In genomic region chr10:118758449-118758848, GRCh38 we compare ENCODE assay signal across 33 cellular contexts.
"Had no signal": no experiment of that assay in that cellular context is flagged by ENCODE, and none has a peak within 500 bp of the region (broad histone marks: within the 10 kb centered on the region; RNA-seq: fewer than 3 reads in every experiment).

No MANE protein-coding gene starts in this region.

- H3K4me1 ChIP-seq: breast epithelium had no signal

- FAIRE-seq: astrocyte, TTC549 had no signal

- H3K4me3 ChIP-seq: adrenal gland, body of pancreas, breast epithelium had no signal

- H3K36me3 ChIP-seq: adrenal gland, brain microvascular endothelial cell, breast epithelium had no signal

- H3K9me3 ChIP-seq: adrenal gland, body of pancreas, breast epithelium had no signal

- ATAC-seq: activated CD8-positive, alpha-beta T cell treated with anti-CD3 and anti-CD28 coated beads for 36 hours; activated naive CD4-positive, alpha-beta T cell treated with anti-CD3 and anti-CD28 coated beads, Interleukin-2, amount 50 U/mL, for 72 hours; activated T-cell treated with anti-CD3 and anti-CD28 coated beads, Interleukin-2, amount 50 U/mL, for 4 hours; activated T-cell treated with anti-CD3 and anti-CD28 coated beads, Interleukin-2, amount 50 U/mL, for 72 hours; activated T-helper 17 cell treated with anti-CD3 and anti-CD28 coated beads, Interleukin-2, amount 50 U/mL, for 72 hours; body of pancreas had no signal

- H3K27me3 ChIP-seq: adrenal gland, body of pancreas, brain microvascular endothelial cell, breast epithelium had no signal

- DNase-seq: activated B cell treated with CpG ODN at 0.5 μM for 24 hours; activated CD4-positive, alpha-beta memory T cell treated with anti-CD3 and anti-CD28 coated beads for 36 hours; activated CD4-positive, alpha-beta T cell treated with anti-CD3 and anti-CD28 coated beads for 4 hours; activated CD4-positive, alpha-beta T cell treated with anti-CD3 and anti-CD28 coated beads, Interleukin-2, amount 10 ng/mL, durations not matched to agents 24 days and 14 days; activated CD4-positive, alpha-beta T cell treated with anti-CD3 and anti-CD28 coated beads, Interleukin-2, amount 50 U/mL, for 1 hour; activated CD4-positive, alpha-beta T cell treated with anti-CD3 and anti-CD28 coated beads, Interleukin-2, amount 50 U/mL, for 4 hours; activated CD4-positive, CD25-positive, alpha-beta regulatory T cell treated with anti-CD3 and anti-CD28 coated beads, Interleukin-2, amount 50 U/mL, for 72 hours; activated CD8-positive, alpha-beta memory T cell treated with anti-CD3 and anti-CD28 coated beads, Interleukin-2, amount 50 U/mL, for 4 hours; activated CD8-positive, alpha-beta T cell treated with anti-CD3 and anti-CD28 coated beads for 36 hours; activated effector memory CD4-positive, alpha-beta T cell treated with anti-CD3 and anti-CD28 coated beads, Interleukin-2, amount 50 U/mL, for 16 hours; activated gamma-delta T cell treated with Interleukin-2 at 50 U/mL for 16 hours; activated naive CD4-positive, alpha-beta T cell; activated naive CD4-positive, alpha-beta T cell treated with anti-CD3 and anti-CD28 coated beads for 36 hours; activated naive CD4-positive, alpha-beta T cell treated with anti-CD3 and anti-CD28 coated beads, Interleukin-2, amount 50 U/mL, for 16 hours; activated naive CD8-positive, alpha-beta T cell treated with anti-CD3 and anti-CD28 coated beads for 36 hours; activated T-cell treated with anti-CD3 and anti-CD28 coated beads for 4 hours; activated T-cell treated with anti-CD3 and anti-CD28 coated beads, Interleukin-2, amount 50 U/mL, for 1 hour; activated T-cell treated with anti-CD3 and anti-CD28 coated beads, Interleukin-2, amount 50 U/mL, for 4 hours; activated T-cell treated with anti-CD3 and anti-CD28 coated beads, Interleukin-2, amount 50 U/mL, for 72 hours; adrenal gland; amniotic stem cell; aorta; body of pancreas; brain microvascular endothelial cell; central memory CD4-positive, alpha-beta T cell; T-helper 2 cell; T-helper 9 cell had no signal

- H3K27ac ChIP-seq: adrenal gland, body of pancreas, brain microvascular endothelial cell, breast epithelium, VCaP had no signal
